ENCODE assay signal across 8 cellular contexts in the genomic region with DNA sequence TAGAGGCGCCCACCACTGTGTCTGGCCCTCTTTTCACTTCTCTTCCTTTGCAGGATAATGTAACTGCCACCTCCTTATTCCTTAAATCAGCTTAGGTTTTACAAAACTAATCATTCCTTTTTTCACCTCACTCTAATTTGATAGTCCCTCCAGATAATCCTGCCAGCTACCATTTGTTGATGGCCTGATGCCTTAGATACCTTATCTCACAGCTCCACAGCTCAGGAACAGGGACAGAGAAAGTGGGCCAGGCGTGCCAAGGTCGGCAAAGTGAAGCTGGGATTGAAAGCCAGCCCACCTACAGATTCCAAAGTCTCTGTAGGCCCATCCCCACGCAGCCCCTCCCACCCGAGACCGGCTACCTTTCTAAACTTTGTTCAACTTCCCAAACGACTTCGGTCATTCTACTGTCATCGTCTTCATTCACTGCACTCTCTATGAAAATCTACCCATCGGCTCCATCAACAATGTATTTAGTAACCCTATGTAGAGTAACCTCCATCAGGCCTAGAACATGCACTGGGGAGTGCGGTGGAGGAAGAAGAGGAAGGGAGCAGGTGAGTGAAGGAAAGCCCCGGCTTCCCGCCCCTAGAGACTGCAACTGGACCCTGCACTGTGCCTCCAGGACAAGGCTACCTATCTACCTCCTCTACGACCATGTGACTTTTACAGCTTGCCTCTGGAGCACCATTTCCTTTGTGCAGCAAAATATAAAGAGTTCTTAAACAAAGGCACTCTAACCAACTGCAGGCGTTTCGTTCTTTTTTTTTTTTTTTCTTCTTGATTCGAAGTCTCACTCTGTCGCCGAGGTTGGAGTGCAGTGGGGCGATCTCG. TPM values are rescaled to one million over a fixed set of nuclear protein-coding genes. Genes with fewer than 3 reads are reported as not detected.
DNase-seq lines count a peak whose midpoint lies in the region; FAIRE-seq and TF ChIP-seq lines count a peak whose summit lies in the region.

No MANE protein-coding gene starts in this region.

- dilution Hi-C loops in endothelial cell of umbilical vein (cut with MboI; ENCODE audit: extremely low pct_ligation_motif_present, low sequenced_read_pairs), result no loop called here

- CTCF ChIA-PET in endothelial cell of umbilical vein (lab: Charles Lee), result interaction anchor here (1.3 to 4.5 kb wide), 9 partner anchors 19 to 279 kb away, joined by 3 to 16 read pairs (median 5); a partner anchor contains a TSS

- intact Hi-C loops in endothelial cell of umbilical vein (cut with micrococcal nuclease), result loop anchor here (1.0 to 2.0 kb wide), 4 partner anchors 125 to 279 kb away; a partner anchor contains a TSS

- H2AFZ ChIP-seq in OCI-LY1 (ENCODE audit: low read length) (no peak overlapping the region; the same call in 1 of the 2 replicates), endothelial cell of umbilical vein (ENCODE audit: low read depth, low read length) (peak overlapping the region; percentile 72), neuron (ENCODE audit: low read depth, low read length) (peak overlapping the region; percentile 99)

- no peak for FAIRE-seq in endothelial cell of umbilical vein (lab: Jason Lieb, UNC)

- no peaks in the 10 kb centered on the region for H3K9me2 ChIP-seq in OCI-LY1 (ENCODE audit: low read depth, low read length)

- BruUV-seq in endothelial cell of umbilical vein (replicated peaks; lab: Mats Ljungman, UMichigan), result no TSS peak

- POLR2A ChIA-PET in endothelial cell of umbilical vein (lab: Charles Lee), result interaction anchor here (0.9 kb wide), 1 partner anchor 113 kb away, joined by 3 read pairs; a partner anchor contains a TSS

- H3K9me3 ChIP-seq in OCI-LY1 (ENCODE audit: low read length), result no peaks in the 10 kb centered on the region
- no peaks in the 10 kb centered on the region for H3K9me3 ChIP-seq in endothelial cell of umbilical vein (replicated peaks; ENCODE audit: control insufficient read depth, insufficient read depth, low read length)
- peaks cover 3% of the 10 kb centered on the region for H3K9me3 ChIP-seq in neuron (ENCODE audit: low read length)

- H3K4me3 ChIP-seq in OCI-LY1 (ENCODE audit: low read depth, low read length, poor library complexity, severe bottlenecking) (peak overlapping the region; percentile 75), endothelial cell of umbilical vein (replicated peaks in 1 of 3; ENCODE audit: insufficient read depth in 1 of 3, low read depth in 1 of 3, low read length in 3 of 3) (peak overlapping the region; percentile 81 to 93 (median 83)), neuron (ENCODE audit: low read length) (peak overlapping the region; percentile 91)

- H3F3A ChIP-seq in OCI-LY1 (ENCODE audit: insufficient read depth, low read length), result no peaks in the 10 kb centered on the region

- peak overlapping the region; percentile 63 for H3K9ac ChIP-seq in OCI-LY1 (ENCODE audit: low read length)
- H3K9ac ChIP-seq in endothelial cell of umbilical vein (replicated peaks; ENCODE audit: extremely low read depth, insufficient read depth, low read length), result peak overlapping the region; percentile 95

- no peaks in the 10 kb centered on the region for H3K9me1 ChIP-seq in endothelial cell of umbilical vein (replicated peaks; ENCODE audit: control insufficient read depth, extremely low read depth, insufficient read depth, low read length)

- H3K27ac ChIP-seq in OCI-LY1 (ENCODE audit: low read depth, low read length, poor library complexity, severe bottlenecking) (peak overlapping the region; percentile 1), endothelial cell of umbilical vein (ENCODE audit: insufficient read depth, low read depth, low read length) (peak overlapping the region; percentile 72)

- H3K4me1 ChIP-seq in OCI-LY1 (ENCODE audit: insufficient read depth, low read length, severe bottlenecking) (peaks cover 18% of the 10 kb centered on the region), endothelial cell of umbilical vein (ENCODE audit: control insufficient read depth, extremely low read depth, insufficient read depth, low read length) (peaks cover 14% of the 10 kb centered on the region), neuron (ENCODE audit: insufficient read depth, low read length) (peaks cover 6% of the 10 kb centered on the region)

- no peak for TF ChIP-seq POLR2A in endothelial cell of umbilical vein (IDR thresholded peaks at IDR 0.05; ENCODE audit: low read depth, low read length)

- TF ChIP-seq CTCF in OCI-LY1 (IDR thresholded peaks at IDR 0.05; ENCODE audit: low read length) (no peak), endothelial cell of umbilical vein (IDR thresholded peaks at IDR 0.05; ENCODE audit: extremely low read depth in 1 of 2, insufficient read depth in 1 of 2, low read depth in 1 of 2, low read length in 2 of 2) (no peak)

- H3K36me3 ChIP-seq in OCI-LY1 (ENCODE audit: insufficient read depth, low read length) (0 out of 2 replicates have a peak, but pooled peaks cover 6% of the 10 kb centered on the region), endothelial cell of umbilical vein (ENCODE audit: control insufficient read depth in 2 of 2, extremely low read depth in 1 of 2, insufficient read depth in 2 of 2, low read length in 2 of 2) (peaks cover 0 to 2% of the 10 kb centered on the region in 2 experiments), neuron (ENCODE audit: insufficient read depth, low read length) (peaks cover 10% of the 10 kb centered on the region)

- no peaks in the 10 kb centered on the region for H3K27me3 ChIP-seq in OCI-LY1 (ENCODE audit: insufficient read depth, low read length)
- H3K27me3 ChIP-seq in endothelial cell of umbilical vein (ENCODE audit: control insufficient read depth in 2 of 2, insufficient read depth in 2 of 2, low read length in 2 of 2), result no peaks in the 10 kb centered on the region
- no peaks in the 10 kb centered on the region for H3K27me3 ChIP-seq in neuron (ENCODE audit: insufficient read depth, low read length)

- H3K4me2 ChIP-seq in OCI-LY1 (ENCODE audit: low read length) (peak overlapping the region; percentile 68), endothelial cell of umbilical vein (ENCODE audit: insufficient read depth, low read length) (peak overlapping the region; percentile 76)

- H4K20me1 ChIP-seq in OCI-LY1 (ENCODE audit: insufficient read depth, low read length), result no peaks in the 10 kb centered on the region
- no peaks in the 10 kb centered on the region for H4K20me1 ChIP-seq in endothelial cell of umbilical vein (replicated peaks; ENCODE audit: control insufficient read depth, extremely low read depth, insufficient read depth, low read length)

- no peaks in the 10 kb centered on the region for H3K79me2 ChIP-seq in OCI-LY1 (ENCODE audit: insufficient read depth, low read length)
- peaks cover 13% of the 10 kb centered on the region for H3K79me2 ChIP-seq in endothelial cell of umbilical vein (ENCODE audit: control insufficient read depth, insufficient read depth, low read length)

- DNase-seq in NCI-H2107 treated with DMSO at 0.1 percent for 48 hours (lab: John Stamatoyannopoulos, UW; ENCODE audit: unreplicated experiment) (peak; percentile 38), NCI-H2107 (lab: John Stamatoyannopoulos, UW) (no peak), endothelial cell of umbilical vein (ENCODE audit: low read depth, low spot score) (peak; percentile 39), NCI-H2029 (lab: John Stamatoyannopoulos, UW) (no peak), NCI-H1092 (lab: John Stamatoyannopoulos, UW) (no peak), NCI-H187 (lab: John Stamatoyannopoulos, UW) (no peak)

TF ChIP-seq in endothelial cell of umbilical vein, 7 proteins besides CTCF, POLR2A, EP300 and RAD21:
- TF ChIP-seq, protein P1, sequence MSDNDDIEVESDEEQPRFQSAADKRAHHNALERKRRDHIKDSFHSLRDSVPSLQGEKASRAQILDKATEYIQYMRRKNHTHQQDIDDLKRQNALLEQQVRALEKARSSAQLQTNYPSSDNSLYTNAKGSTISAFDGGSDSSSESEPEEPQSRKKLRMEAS (IDR thresholded peaks at IDR 0.05; ENCODE audit: insufficient read depth, insufficient read length), result no peak
- TF ChIP-seq GATA2 (IDR thresholded peaks at IDR 0.05; ENCODE audit: insufficient read depth, insufficient read length, low read depth, low read length) (no peak), EZH2 (IDR thresholded peaks at IDR 0.05; ENCODE audit: borderline replicate concordance, low read depth, low read length, severe bottlenecking) (no peak), JUN (IDR thresholded peaks at IDR 0.05; ENCODE audit: borderline replicate concordance, insufficient read depth, insufficient read length, low read depth) (no peak), MYC (IDR thresholded peaks at IDR 0.05; ENCODE audit: low read depth, low read length) (no peak), POLR2AphosphoS5 (IDR thresholded peaks at IDR 0.05; ENCODE audit: insufficient read depth, low read depth, low read length) (no peak), FOS (IDR thresholded peaks at IDR 0.05; ENCODE audit: borderline replicate concordance, insufficient read depth, low read length) (no peak)

RNA-seq across cellular contexts. Expression of a gene that starts 1.5 kb away (rescaled TPM):
- total RNA-seq in endothelial cell of umbilical vein, result 35.4 and 37.0 TPM in 2 replicates
- polyA plus RNA-seq in endothelial cell of umbilical vein, result 44.9 and 52.1 TPM in 2 replicates
- polyA plus RNA-seq in endothelial cell of umbilical vein (2011; cell fraction: cytosol; rRNA removed), result 49.9 and 51.5 TPM in 2 replicates
- 21.7 and 24.4 TPM in 2 replicates for polyA plus RNA-seq in endothelial cell of umbilical vein (2011; cell fraction: nucleus; rRNA removed)
- 33.6 and 54.0 TPM in 2 replicates for polyA plus RNA-seq in endothelial cell of umbilical vein (2012)
- 50.9 and 53.4 TPM in 2 replicates for polyA minus RNA-seq in endothelial cell of umbilical vein
- polyA minus RNA-seq in endothelial cell of umbilical vein (2011; cell fraction: cytosol; rRNA and poly(A)+ RNA removed), result 11.3 TPM
- 12.1 and 13.6 TPM in 2 replicates for polyA minus RNA-seq in endothelial cell of umbilical vein (2011; cell fraction: nucleus; rRNA and poly(A)+ RNA removed)

RNA-seq across cellular contexts. Expression of a gene that starts 28.1 kb away (rescaled TPM):
- total RNA-seq in endothelial cell of umbilical vein, result 16.6 and 21.6 TPM in 2 replicates
- 13.7 and 27.1 TPM in 2 replicates for polyA plus RNA-seq in endothelial cell of umbilical vein
- 9.3 and 12.6 TPM in 2 replicates for polyA plus RNA-seq in endothelial cell of umbilical vein (2011; cell fraction: cytosol; rRNA removed)
- polyA plus RNA-seq in endothelial cell of umbilical vein (2011; cell fraction: nucleus; rRNA removed), result 5.9 and 7.1 TPM in 2 replicates
- polyA plus RNA-seq in endothelial cell of umbilical vein (2012), result 18.9 and 25.3 TPM in 2 replicates
- 37.8 and 93.2 TPM in 2 replicates for polyA minus RNA-seq in endothelial cell of umbilical vein
- polyA minus RNA-seq in endothelial cell of umbilical vein (2011; cell fraction: cytosol; rRNA and poly(A)+ RNA removed), result 33.9 TPM
- 5.6 and 27.2 TPM in 2 replicates for polyA minus RNA-seq in endothelial cell of umbilical vein (2011; cell fraction: nucleus; rRNA and poly(A)+ RNA removed)

Comparison
In these comparisons a context has a peak if more than half of its experiments do, and no peak if none do; other contexts are left out.
1. DNase-seq: peak in NCI-H2107 treated with DMSO at 0.1 percent for 48 hours (single experiment) and endothelial cell of umbilical vein (single experiment); none in NCI-H2107 (single experiment), NCI-H2029 (single experiment), NCI-H1092 (single experiment) and NCI-H187 (0 of 2).
2. Peak in every context shown above with its lines, with median percentiles within 50 percentile points of each other: H3K4me3 ChIP-seq.